ENCODE assay signal across 14 cellular contexts in the genomic region with DNA sequence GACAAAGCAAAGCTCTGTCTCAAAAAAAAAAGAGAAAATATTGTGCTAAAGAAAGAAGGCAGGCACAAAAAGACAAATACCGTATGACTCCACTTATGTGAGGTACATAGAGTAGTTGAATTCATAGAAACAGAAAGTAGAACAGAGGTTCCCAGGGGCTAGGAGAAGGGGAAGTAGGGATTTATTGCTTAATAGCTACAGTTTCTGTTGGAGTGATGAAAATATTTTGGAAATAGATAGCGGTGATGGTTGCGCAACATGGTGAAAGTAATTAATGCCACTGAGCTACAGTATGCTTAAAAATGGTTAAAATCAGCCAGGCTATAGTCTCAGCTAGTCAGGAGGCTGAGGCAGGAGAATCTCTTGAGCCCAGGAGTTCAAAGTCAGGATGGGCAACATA. TPM values are rescaled to one million over a fixed set of nuclear protein-coding genes. Genes with fewer than 3 reads are reported as not detected.
A peak's percentile ranks its signal among the peaks of the same experiment; 100 is the strongest.
DNase-seq lines count a peak whose midpoint lies in the region; ATAC-seq, FAIRE-seq and TF ChIP-seq lines count a peak whose summit lies in the region.
"Had no signal": no experiment of that assay in that cellular context is flagged by ENCODE, and none has a peak within 500 bp of the region (broad histone marks: within the 10 kb centered on the region; RNA-seq: fewer than 3 reads in every experiment).

No MANE protein-coding gene starts in this region.

- TF ChIP-seq EP300 in K562 (IDR thresholded peaks at IDR 0.05; ENCODE audit: low read length) = peak; percentile 28; the same call in 1 of the 2 replicates

- H3K36me3 ChIP-seq in Karpas-422 (ENCODE audit: insufficient read depth, low read length) (no peaks in the 10 kb centered on the region), K562 (ENCODE audit: control insufficient read depth, insufficient read depth, low read length) (no peaks in the 10 kb centered on the region), vagina (no peaks in the 10 kb centered on the region), H7 (replicated peaks; ENCODE audit: control insufficient read depth, insufficient read depth, low read length) (no peaks in the 10 kb centered on the region)

- in situ Hi-C loops in K562 (cut with MboI) = no loop called here

- no TSS peak for BruUV-seq in K562 (replicated peaks; lab: Mats Ljungman, UMichigan)

- H3K27me3 Mint-ChIP-seq in endothelial cell (ENCODE audit: unreplicated experiment) = peaks cover 1% of the 10 kb centered on the region

- no peak for TF ChIP-seq RAD21 in K562 (CRISPR knock-in tag; conservative IDR thresholded peaks at IDR 0.05 in 1 of 2, IDR thresholded peaks at IDR 0.05 in 1 of 2)

- ATAC-seq in K562 (no peak), left lobe of liver (peak; percentile 36)

- intact Hi-C loops in K562 (cut with micrococcal nuclease) = no loop called here
- intact Hi-C loops in vagina (cut with DNase I) = no loop called here

- H4K20me1 ChIP-seq in Karpas-422 (ENCODE audit: insufficient read depth, low read depth, low read length) = no peaks in the 10 kb centered on the region
- no peaks in the 10 kb centered on the region for H4K20me1 ChIP-seq in K562 (replicated peaks; ENCODE audit: control insufficient read depth, insufficient read depth, low read length)

- H3K27ac Mint-ChIP-seq in endothelial cell (ENCODE audit: unreplicated experiment) = no peak overlapping the region

- CTCF ChIA-PET in K562 (lab: Yijun Ruan, JAX; ENCODE audit: low intra/inter-chr PET ratio) = no interaction called here

- H3K79me2 ChIP-seq in Karpas-422 (ENCODE audit: low read length) (no peaks in the 10 kb centered on the region), K562 (ENCODE audit: control insufficient read depth, insufficient read depth, low read length) (no peaks in the 10 kb centered on the region)

- H3K9ac ChIP-seq in Karpas-422 (ENCODE audit: low read length) (no peak overlapping the region), K562 (ENCODE audit: insufficient read depth in 1 of 2, low read depth in 2 of 2, low read length in 2 of 2) (no peak overlapping the region)

- H2AFZ ChIP-seq in Karpas-422 (ENCODE audit: low read length) (no peak overlapping the region), K562 (ENCODE audit: low read depth, low read length) (no peak overlapping the region)
- H2AFZ ChIP-seq: PC-9 had no signal

- POLR2A ChIA-PET in K562 (lab: Yijun Ruan, JAX) = interaction anchor here (0.7 to 1.8 kb wide), 3 partner anchors 15 to 18 kb away, joined by 3 to 6 read pairs (median 5); no protein-coding TSS in a partner anchor

- H3K4me3 Mint-ChIP-seq in endothelial cell (ENCODE audit: unreplicated experiment) = no peak overlapping the region

- H3K9me3 ChIP-seq in Karpas-422 (ENCODE audit: low read length) (no peaks in the 10 kb centered on the region), K562 (replicated peaks; ENCODE audit: control insufficient read depth, insufficient read depth, low read depth, low read length) (no peaks in the 10 kb centered on the region), vagina (no peaks in the 10 kb centered on the region)

- H3K27ac ChIP-seq in Karpas-422 (ENCODE audit: low read length) = peak overlapping the region; percentile 77
- no peak overlapping the region for H3K27ac ChIP-seq in K562 (ENCODE audit: extremely low read depth, low read depth, low read length)
- H3K27ac ChIP-seq in vagina = peak overlapping the region; percentile 71
- H3K27ac ChIP-seq: PC-9 had no signal

- no peaks in the 10 kb centered on the region for H3K9me1 ChIP-seq in K562 (ENCODE audit: control insufficient read depth, insufficient read depth, low read length)

- H3K4me2 ChIP-seq in Karpas-422 (ENCODE audit: low read depth, low read length, poor library complexity, severe bottlenecking) (no peak overlapping the region), K562 (ENCODE audit: insufficient read depth, low read length) (no peak overlapping the region)
- H3K4me2 ChIP-seq: PC-9 had no signal

- H3K9me3 Mint-ChIP-seq in endothelial cell (ENCODE audit: unreplicated experiment) = no peaks in the 10 kb centered on the region

- H3K4me3 ChIP-seq in Karpas-422 (ENCODE audit: low read length) (no peak overlapping the region), K562 (no peak overlapping the region), vagina (no peak overlapping the region), H7 (ENCODE audit: insufficient read depth, low read depth, low read length) (no peak overlapping the region)
- H3K4me3 ChIP-seq: PC-9 had no signal

- H3K27me3 ChIP-seq in Karpas-422 (ENCODE audit: low read length) (no peaks in the 10 kb centered on the region), K562 (ENCODE audit: control insufficient read depth in 2 of 2, insufficient read depth in 2 of 2, low read length in 2 of 2) (no peaks in the 10 kb centered on the region), vagina (no peaks in the 10 kb centered on the region), H7 (ENCODE audit: control insufficient read depth, insufficient read depth, low read length) (no peaks in the 10 kb centered on the region)

- DNase-seq in Karpas-422 (peak; percentile 65), K562 (ENCODE audit: extremely low read depth in 1 of 4, low spot score in 3 of 4) (no peak), left lobe of liver (ENCODE audit: low spot score) (no peak), vagina (ENCODE audit: extremely low spot score in 2 of 2) (no peak), putamen (ENCODE audit: low spot score) (no peak), endothelial cell (ENCODE audit: low spot score) (no peak), H7 (no peak)
- DNase-seq: DMS79, mesendoderm, NCI-H146, PC-9 had no signal

- WGBS in K562 (ENCODE audit: insufficient coverage, low coverage, missing lambda C conversion rate) = 50% methylated on average over 3 of the region's 3 CpGs

- TF ChIP-seq CTCF in K562 (IDR thresholded peaks at IDR 0.05 in 2 of 3, conservative IDR thresholded peaks at IDR 0.05 in 1 of 3; ENCODE audit: insufficient read depth in 2 of 3, low read depth in 1 of 3, low read length in 3 of 3) = no peak
- TF ChIP-seq CTCF in vagina (IDR thresholded peaks at IDR 0.05) = no peak
- no peak for TF ChIP-seq CTCF in endothelial cell (IDR thresholded peaks at IDR 0.05; ENCODE audit: unreplicated experiment)

- no peak for FAIRE-seq in K562 (lab: Jason Lieb, UNC)
- FAIRE-seq: bronchial epithelial cell, frontal cortex, TTC549 had no signal

- H3K9me2 ChIP-seq in Karpas-422 (replicated peaks; ENCODE audit: insufficient read depth, low read length) = no peaks in the 10 kb centered on the region

- H3K36me3 Mint-ChIP-seq in endothelial cell (ENCODE audit: low read depth, unreplicated experiment) = no peaks in the 10 kb centered on the region

- peaks cover under 1% of the 10 kb centered on the region for H3K4me1 Mint-ChIP-seq in endothelial cell (ENCODE audit: unreplicated experiment)

- TF ChIP-seq POLR2A in K562 (conservative IDR thresholded peaks at IDR 0.05) (no peak), vagina (IDR thresholded peaks at IDR 0.05) (no peak)

- H3K4me1 ChIP-seq in Karpas-422 (ENCODE audit: low read length) (peaks cover 52% of the 10 kb centered on the region), K562 (replicated peaks in 1 of 2; ENCODE audit: control insufficient read depth in 2 of 2, insufficient read depth in 2 of 2, low read length in 2 of 2) (peaks cover 0 to 3% of the 10 kb centered on the region in 2 experiments; a peak in 1 of 5 replicates), vagina (peaks cover 4% of the 10 kb centered on the region)

TF ChIP-seq in K562, 482 proteins besides CTCF, POLR2A, EP300 and RAD21 (continues in another document):
- TF ChIP-seq PYGO2 (tag; IDR thresholded peaks at IDR 0.05) (no peak), KDM5B (IDR thresholded peaks at IDR 0.05; ENCODE audit: insufficient replicate concordance, low read depth, low read length) (no peak), FOSL1 (tag; conservative IDR thresholded peaks at IDR 0.05) (no peak), ZNF184 (CRISPR knock-in tag; IDR thresholded peaks at IDR 0.05) (no peak), ZKSCAN8 (CRISPR knock-in tag; IDR thresholded peaks at IDR 0.05) (no peak)
- TF ChIP-seq, protein P1, sequence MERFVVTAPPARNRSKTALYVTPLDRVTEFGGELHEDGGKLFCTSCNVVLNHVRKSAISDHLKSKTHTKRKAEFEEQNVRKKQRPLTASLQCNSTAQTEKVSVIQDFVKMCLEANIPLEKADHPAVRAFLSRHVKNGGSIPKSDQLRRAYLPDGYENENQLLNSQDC (CRISPR knock-in tag; IDR thresholded peaks at IDR 0.05) = no peak
- TF ChIP-seq, protein P2, sequence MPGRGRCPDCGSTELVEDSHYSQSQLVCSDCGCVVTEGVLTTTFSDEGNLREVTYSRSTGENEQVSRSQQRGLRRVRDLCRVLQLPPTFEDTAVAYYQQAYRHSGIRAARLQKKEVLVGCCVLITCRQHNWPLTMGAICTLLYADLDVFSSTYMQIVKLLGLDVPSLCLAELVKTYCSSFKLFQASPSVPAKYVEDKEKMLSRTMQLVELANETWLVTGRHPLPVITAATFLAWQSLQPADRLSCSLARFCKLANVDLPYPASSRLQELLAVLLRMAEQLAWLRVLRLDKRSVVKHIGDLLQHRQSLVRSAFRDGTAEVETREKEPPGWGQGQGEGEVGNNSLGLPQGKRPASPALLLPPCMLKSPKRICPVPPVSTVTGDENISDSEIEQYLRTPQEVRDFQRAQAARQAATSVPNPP (IDR thresholded peaks at IDR 0.05; ENCODE audit: borderline replicate concordance, insufficient read depth, insufficient read length) = no peak

RNA-seq across cellular contexts. Expression of a gene that starts 18.5 kb away (rescaled TPM):
- not detected in 2 replicates for total RNA-seq in Karpas-422 (2014; rRNA removed; shearing (Covaris generic); ENCODE audit: low replicate concordance)
- total RNA-seq in K562 (2011; cell fraction: chromatin; rRNA removed; ENCODE audit: low replicate concordance) = not detected in 2 replicates
- total RNA-seq in K562 (2011; cell fraction: nucleolus; rRNA removed) = not detected in 2 replicates
- total RNA-seq in K562 (2011; cell fraction: nucleoplasm; rRNA removed) = not detected in 2 replicates
- total RNA-seq in K562 (2014; rRNA removed) (not detected in 2 replicates), K562 (2014; rRNA removed; fragmentation: Illumina TruSeq; extraction: Trizol) (under 0.01 TPM in 1 of 2 replicates, not detected in the other), K562 (2015; rRNA removed; fragmentation: Illumina TruSeq; extraction: Trizol) (not detected in 2 replicates), K562 (2021) (not detected in 2 replicates), left lobe of liver (not detected), vagina (not detected), endothelial cell (ENCODE audit: unreplicated experiment) (not detected)
- polyA plus RNA-seq in K562 (2011; rRNA removed) (not detected in 2 replicates), K562 (2014; fragmentation: Illumina TruSeq; extraction: Trizol) (not detected in 2 replicates), K562 (2014; fragmentation: Nextera tagmentation; extraction: Ambion mirVana) (not detected), K562 (2014; rRNA removed) (not detected in 2 replicates)
- under 0.01 TPM in 1 of 2 replicates, not detected in the other for polyA plus RNA-seq in K562 (2011; cell fraction: cytosol; rRNA removed)
- polyA plus RNA-seq in K562 (2011; cell fraction: nucleus; rRNA removed) = not detected in 2 replicates
- polyA plus RNA-seq in K562 (2012) = not detected in 2 replicates
- not detected in 2 replicates for polyA minus RNA-seq in K562 (2011; rRNA and poly(A)+ RNA removed)
- not detected in 2 replicates for polyA minus RNA-seq in K562 (2011; cell fraction: cytosol; rRNA and poly(A)+ RNA removed)
- polyA minus RNA-seq in K562 (2011; cell fraction: nucleus; rRNA and poly(A)+ RNA removed) = not detected in 2 replicates
- not detected in 2 replicates for total RNA-seq in H7 (2014; rRNA removed; shearing (Covaris generic))
- total RNA-seq: bronchial epithelial cell had no signal
